In genomic region chr3:105786988-105787387, GRCh38 we compare ENCODE assay signal across 1 cellular context.
TF ChIP-seq lines count a peak whose summit lies in the region.

No MANE protein-coding gene starts in this region.

TF ChIP-seq in GM23338, 12 proteins besides CTCF, POLR2A, EP300 and RAD21 (continued from another document):
- TF ChIP-seq, protein P1, sequence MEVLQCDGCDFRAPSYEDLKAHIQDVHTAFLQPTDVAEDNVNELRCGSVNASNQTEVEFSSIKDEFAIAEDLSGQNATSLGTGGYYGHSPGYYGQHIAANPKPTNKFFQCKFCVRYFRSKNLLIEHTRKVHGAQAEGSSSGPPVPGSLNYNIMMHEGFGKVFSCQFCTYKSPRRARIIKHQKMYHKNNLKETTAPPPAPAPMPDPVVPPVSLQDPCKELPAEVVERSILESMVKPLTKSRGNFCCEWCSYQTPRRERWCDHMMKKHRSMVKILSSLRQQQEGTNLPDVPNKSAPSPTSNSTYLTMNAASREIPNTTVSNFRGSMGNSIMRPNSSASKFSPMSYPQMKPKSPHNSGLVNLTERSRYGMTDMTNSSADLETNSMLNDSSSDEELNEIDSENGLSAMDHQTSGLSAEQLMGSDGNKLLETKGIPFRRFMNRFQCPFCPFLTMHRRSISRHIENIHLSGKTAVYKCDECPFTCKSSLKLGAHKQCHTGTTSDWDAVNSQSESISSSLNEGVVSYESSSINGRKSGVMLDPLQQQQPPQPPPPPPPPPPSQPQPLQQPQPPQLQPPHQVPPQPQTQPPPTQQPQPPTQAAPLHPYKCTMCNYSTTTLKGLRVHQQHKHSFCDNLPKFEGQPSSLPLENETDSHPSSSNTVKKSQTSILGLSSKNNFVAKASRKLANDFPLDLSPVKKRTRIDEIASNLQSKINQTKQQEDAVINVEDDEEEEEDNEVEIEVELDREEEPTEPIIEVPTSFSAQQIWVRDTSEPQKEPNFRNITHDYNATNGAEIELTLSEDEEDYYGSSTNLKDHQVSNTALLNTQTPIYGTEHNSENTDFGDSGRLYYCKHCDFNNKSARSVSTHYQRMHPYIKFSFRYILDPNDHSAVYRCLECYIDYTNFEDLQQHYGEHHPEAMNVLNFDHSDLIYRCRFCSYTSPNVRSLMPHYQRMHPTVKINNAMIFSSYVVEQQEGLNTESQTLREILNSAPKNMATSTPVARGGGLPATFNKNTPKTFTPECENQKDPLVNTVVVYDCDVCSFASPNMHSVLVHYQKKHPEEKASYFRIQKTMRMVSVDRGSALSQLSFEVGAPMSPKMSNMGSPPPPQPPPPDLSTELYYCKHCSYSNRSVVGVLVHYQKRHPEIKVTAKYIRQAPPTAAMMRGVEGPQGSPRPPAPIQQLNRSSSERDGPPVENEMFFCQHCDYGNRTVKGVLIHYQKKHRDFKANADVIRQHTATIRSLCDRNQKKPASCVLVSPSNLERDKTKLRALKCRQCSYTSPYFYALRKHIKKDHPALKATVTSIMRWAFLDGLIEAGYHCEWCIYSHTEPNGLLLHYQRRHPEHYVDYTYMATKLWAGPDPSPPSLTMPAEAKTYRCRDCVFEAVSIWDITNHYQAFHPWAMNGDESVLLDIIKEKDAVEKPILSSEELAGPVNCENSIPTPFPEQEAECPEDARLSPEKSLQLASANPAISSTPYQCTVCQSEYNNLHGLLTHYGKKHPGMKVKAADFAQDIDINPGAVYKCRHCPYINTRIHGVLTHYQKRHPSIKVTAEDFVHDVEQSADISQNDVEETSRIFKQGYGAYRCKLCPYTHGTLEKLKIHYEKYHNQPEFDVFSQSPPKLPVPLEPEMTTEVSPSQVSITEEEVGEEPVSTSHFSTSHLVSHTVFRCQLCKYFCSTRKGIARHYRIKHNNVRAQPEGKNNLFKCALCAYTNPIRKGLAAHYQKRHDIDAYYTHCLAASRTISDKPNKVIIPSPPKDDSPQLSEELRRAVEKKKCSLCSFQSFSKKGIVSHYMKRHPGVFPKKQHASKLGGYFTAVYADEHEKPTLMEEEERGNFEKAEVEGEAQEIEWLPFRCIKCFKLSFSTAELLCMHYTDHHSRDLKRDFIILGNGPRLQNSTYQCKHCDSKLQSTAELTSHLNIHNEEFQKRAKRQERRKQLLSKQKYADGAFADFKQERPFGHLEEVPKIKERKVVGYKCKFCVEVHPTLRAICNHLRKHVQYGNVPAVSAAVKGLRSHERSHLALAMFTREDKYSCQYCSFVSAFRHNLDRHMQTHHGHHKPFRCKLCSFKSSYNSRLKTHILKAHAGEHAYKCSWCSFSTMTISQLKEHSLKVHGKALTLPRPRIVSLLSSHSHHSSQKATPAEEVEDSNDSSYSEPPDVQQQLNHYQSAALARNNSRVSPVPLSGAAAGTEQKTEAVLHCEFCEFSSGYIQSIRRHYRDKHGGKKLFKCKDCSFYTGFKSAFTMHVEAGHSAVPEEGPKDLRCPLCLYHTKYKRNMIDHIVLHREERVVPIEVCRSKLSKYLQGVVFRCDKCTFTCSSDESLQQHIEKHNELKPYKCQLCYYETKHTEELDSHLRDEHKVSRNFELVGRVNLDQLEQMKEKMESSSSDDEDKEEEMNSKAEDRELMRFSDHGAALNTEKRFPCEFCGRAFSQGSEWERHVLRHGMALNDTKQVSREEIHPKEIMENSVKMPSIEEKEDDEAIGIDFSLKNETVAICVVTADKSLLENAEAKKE (CRISPR knock-in tag; IDR thresholded peaks at IDR 0.05): no peak
- TF ChIP-seq REST (IDR thresholded peaks at IDR 0.05; ENCODE audit: unreplicated experiment): no peak
- TF ChIP-seq NANOG (IDR thresholded peaks at IDR 0.05; ENCODE audit: borderline replicate concordance): no peak
- no peak for TF ChIP-seq STAT1 (IDR thresholded peaks at IDR 0.05; ENCODE audit: unreplicated experiment)
- no peak for TF ChIP-seq EZH2phosphoT487 (IDR thresholded peaks at IDR 0.05; ENCODE audit: unreplicated experiment)
- no peak for TF ChIP-seq POLR2AphosphoS5 (IDR thresholded peaks at IDR 0.05; ENCODE audit: low read depth)
- no peak for TF ChIP-seq EZH2 (IDR thresholded peaks at IDR 0.05; ENCODE audit: low read depth, unreplicated experiment)
